17 cellular contexts compared by ENCODE assay signal in genomic region chr19:52648336-52648990, GRCh38. TPM values are rescaled to one million over a fixed set of nuclear protein-coding genes. Genes with fewer than 3 reads are reported as not detected.
DNase-seq lines count a peak whose midpoint lies in the region; ATAC-seq and TF ChIP-seq lines count a peak whose summit lies in the region.
"Had no signal": no experiment of that assay in that cellular context is flagged by ENCODE, and none has a peak within 500 bp of the region (broad histone marks: within the 10 kb centered on the region; RNA-seq: fewer than 3 reads in every experiment).

No MANE protein-coding gene starts in this region.

- 100% methylated on average over 1 to 2 of the region's 3 CpGs for WGBS in mesodermal cell (ENCODE audit: insufficient coverage in 2 of 2), 2 experiments

- no peaks in the 10 kb centered on the region for H3K4me1 Mint-ChIP-seq in type B pancreatic cell (ENCODE audit: unreplicated experiment)
- H3K4me1 Mint-ChIP-seq in activated T-cell treated with anti-CD3 and anti-CD28 coated beads, Interleukin-2, amount 50 U/mL, for 4 hours (ENCODE audit: low read depth): no peaks in the 10 kb centered on the region
- H3K4me1 Mint-ChIP-seq: activated naive CD8-positive, alpha-beta T cell treated with anti-CD3 and anti-CD28 coated beads for 36 hours; CD4-positive, CD25-positive, alpha-beta regulatory T cell; H9; natural killer cell had no signal

- TF ChIP-seq CTCF in cardiac fibroblast (IDR thresholded peaks at IDR 0.05; ENCODE audit: low read depth, low read length) (no peak), type B pancreatic cell (conservative IDR thresholded peaks at IDR 0.05) (no peak)

- H3K36me3 Mint-ChIP-seq in type B pancreatic cell: peaks cover 59% of the 10 kb centered on the region
- peaks cover 45% of the 10 kb centered on the region for H3K36me3 Mint-ChIP-seq in activated T-cell treated with anti-CD3 and anti-CD28 coated beads, Interleukin-2, amount 50 U/mL, for 4 hours (ENCODE audit: insufficient read depth)

- H3K4me1 ChIP-seq in mesodermal cell (ENCODE audit: control insufficient read depth, insufficient read depth, low read length, poor library complexity, severe bottlenecking): peaks cover 28% of the 10 kb centered on the region

- H3K9me3 ChIP-seq in mesodermal cell (ENCODE audit: control insufficient read depth, low read length): peaks cover 4% of the 10 kb centered on the region

- peaks cover 18% of the 10 kb centered on the region for H3K9me3 Mint-ChIP-seq in type B pancreatic cell
- H3K9me3 Mint-ChIP-seq in activated T-cell treated with anti-CD3 and anti-CD28 coated beads, Interleukin-2, amount 50 U/mL, for 4 hours: peaks cover 54% of the 10 kb centered on the region

- H3K4me3 ChIP-seq in cardiac fibroblast (replicated peaks in 1 of 2; ENCODE audit: low read depth in 2 of 2, low read length in 2 of 2) (no peak overlapping the region), mesodermal cell (ENCODE audit: extremely low read depth, insufficient read depth, low read length, poor library complexity, severe bottlenecking) (no peak overlapping the region)
- H3K4me3 ChIP-seq: GM12878 had no signal

- DNase-seq in M059J (ENCODE audit: low read depth): peak; percentile 33
- DNase-seq in cardiac fibroblast (ENCODE audit: low read depth in 2 of 2): peak; percentile 55 to 65
- DNase-seq in type B pancreatic cell (ENCODE audit: extremely low spot score, unreplicated experiment): no peak
- no peak for DNase-seq in stimulated activated CD4-positive, alpha-beta T cell treated with anti-CD3 and anti-CD28 coated beads, Interleukin-12 subunit alpha, Interleukin-12 subunit beta, amount 100 ng/mL, for 4 hours
- no peak for DNase-seq in caudate nucleus (lab: John Stamatoyannopoulos, UW)
- DNase-seq in activated T-cell treated with anti-CD3 and anti-CD28 coated beads, Interleukin-2, amount 50 U/mL, for 4 hours: no peak
- DNase-seq: activated CD4-positive, alpha-beta T cell treated with anti-CD3 and anti-CD28 coated beads for 4 hours; activated naive CD8-positive, alpha-beta T cell treated with anti-CD3 and anti-CD28 coated beads for 36 hours; CD4-positive, CD25-positive, alpha-beta regulatory T cell; H9; natural killer cell; NCI-H2171; stimulated activated naive CD4-positive, alpha-beta T cell had no signal

- H3K36me3 ChIP-seq in mesodermal cell (ENCODE audit: control insufficient read depth, insufficient read depth, low read length): peaks cover 74% of the 10 kb centered on the region

- peak overlapping the region; percentile 85 for H3K27ac ChIP-seq in mesodermal cell (ENCODE audit: low read depth, low read length, severe bottlenecking)
- no peak overlapping the region for H3K27ac ChIP-seq in caudate nucleus (ENCODE audit: low read depth, low read length)

- no peaks in the 10 kb centered on the region for H3K27me3 Mint-ChIP-seq in type B pancreatic cell
- no peaks in the 10 kb centered on the region for H3K27me3 Mint-ChIP-seq in activated T-cell treated with anti-CD3 and anti-CD28 coated beads, Interleukin-2, amount 50 U/mL, for 4 hours (ENCODE audit: low read depth)
- H3K27me3 Mint-ChIP-seq: activated naive CD8-positive, alpha-beta T cell treated with anti-CD3 and anti-CD28 coated beads for 36 hours; CD4-positive, CD25-positive, alpha-beta regulatory T cell; dendritic cell treated with granulocyte-macrophage colony-stimulating factor and Interleukin-4, amounts not matched to agents 40 ng/mL and 50 ng/mL, for 4 days had no signal

- ATAC-seq in activated T-cell treated with anti-CD3 and anti-CD28 coated beads, Interleukin-2, amount 50 U/mL, for 4 hours: no peak
- ATAC-seq: esophagus mucosa, GM12878, natural killer cell had no signal

- H3K27ac Mint-ChIP-seq in type B pancreatic cell: peak overlapping the region; percentile 44
- H3K27ac Mint-ChIP-seq: activated naive CD8-positive, alpha-beta T cell treated with anti-CD3 and anti-CD28 coated beads for 36 hours; dendritic cell treated with granulocyte-macrophage colony-stimulating factor and Interleukin-4, amounts not matched to agents 40 ng/mL and 50 ng/mL, for 4 days; H9; natural killer cell had no signal

- H3K4me3 Mint-ChIP-seq in type B pancreatic cell: no peak overlapping the region
- H3K4me3 Mint-ChIP-seq in activated T-cell treated with anti-CD3 and anti-CD28 coated beads, Interleukin-2, amount 50 U/mL, for 4 hours: no peak overlapping the region
- H3K4me3 Mint-ChIP-seq: activated naive CD8-positive, alpha-beta T cell treated with anti-CD3 and anti-CD28 coated beads for 36 hours; dendritic cell treated with granulocyte-macrophage colony-stimulating factor and Interleukin-4, amounts not matched to agents 40 ng/mL and 50 ng/mL, for 4 days; H9; natural killer cell had no signal

RNA-seq across cellular contexts. Expression of gene ZNF83, which starts 10.3 kb away (rescaled TPM):
- total RNA-seq in M059J (2014; rRNA removed; shearing (Covaris generic)): 27.1 and 54.4 TPM in 2 replicates
- polyA plus RNA-seq in mesodermal cell (2013, experiment 1 of 2): 72.5 TPM
- polyA plus RNA-seq in mesodermal cell (2013, experiment 2 of 2): 86.4 TPM
- 76.2 and 81.0 TPM in 2 replicates for total RNA-seq in type B pancreatic cell (ENCODE audit: low replicate concordance)
- total RNA-seq in activated T-cell treated with anti-CD3 and anti-CD28 coated beads, Interleukin-2, amount 50 U/mL, for 4 hours: 1 to 10 TPM; 7.9 to 9.0 (median 8.8) TPM

Comparison
In these comparisons a context has a peak if more than half of its experiments do, and no peak if none do; other contexts are left out.
1. DNase-seq: peak in M059J (single experiment) and cardiac fibroblast (2 of 2); none in type B pancreatic cell (single experiment), stimulated activated CD4-positive, alpha-beta T cell treated with anti-CD3 and anti-CD28 coated beads, Interleukin-12 subunit alpha, Interleukin-12 subunit beta, amount 100 ng/mL, for 4 hours (single experiment), caudate nucleus (0 of 61) and activated T-cell treated with anti-CD3 and anti-CD28 coated beads, Interleukin-2, amount 50 U/mL, for 4 hours (single experiment).